8 cellular contexts compared by ENCODE assay signal in the genomic region with DNA sequence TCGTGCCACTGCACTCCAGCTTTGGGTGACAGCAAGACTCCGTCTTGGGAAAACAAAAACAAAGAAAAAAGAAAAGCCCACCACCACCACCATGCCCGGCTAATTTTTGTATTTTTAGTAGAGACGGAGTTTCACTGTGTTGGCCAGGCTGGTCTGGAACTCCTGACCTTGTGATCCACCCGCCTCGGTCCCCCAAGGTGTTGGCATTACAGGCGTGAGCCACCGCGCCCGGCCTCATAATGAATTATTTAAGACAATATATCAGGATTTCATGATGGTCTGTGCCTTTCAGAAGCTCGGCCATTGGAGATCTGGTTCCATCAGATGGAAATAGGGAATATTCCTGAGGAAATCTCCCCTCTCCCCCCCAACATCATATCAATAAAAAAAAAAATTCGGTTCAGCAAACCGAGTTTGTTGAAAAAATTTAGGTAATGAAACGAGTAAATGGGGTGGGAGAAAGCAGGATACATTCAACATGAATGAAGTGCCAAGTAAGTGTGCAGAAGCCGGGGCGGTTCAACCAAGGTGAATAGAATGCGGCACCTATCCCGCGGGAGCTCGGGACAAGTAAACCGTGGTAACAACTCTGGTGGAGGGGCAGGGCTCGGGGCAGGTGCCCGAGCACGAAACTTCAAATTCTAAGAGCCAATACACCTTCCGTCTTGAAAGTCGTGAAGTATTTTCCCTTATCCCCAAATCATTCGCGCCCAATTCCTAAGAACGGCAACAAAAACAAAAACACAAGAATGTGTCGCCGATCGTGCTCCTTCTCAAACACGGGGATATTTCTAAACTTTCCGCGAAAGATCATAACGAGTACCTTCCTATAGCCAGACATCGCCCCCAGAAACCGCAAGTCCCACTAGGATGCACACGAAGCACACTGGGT. TPM values are rescaled to one million over a fixed set of nuclear protein-coding genes. Genes with fewer than 3 reads are reported as not detected.
DNase-seq lines count a peak whose midpoint lies in the region; ATAC-seq, FAIRE-seq and TF ChIP-seq lines count a peak whose summit lies in the region.

No MANE protein-coding gene starts in this region.

- H3K27me3 ChIP-seq in stomach = no peaks in the 10 kb centered on the region

- POLR2A ChIA-PET in A549 (lab: Yijun Ruan, JAX) = interaction anchor here (0.6 to 2.0 kb wide), 3 partner anchors 11 to 66 kb away, joined by 3 to 22 read pairs (median 3); a partner anchor contains a TSS

- H3K27me3 Mint-ChIP-seq in activated naive CD8-positive, alpha-beta T cell treated with anti-CD3 and anti-CD28 coated beads, Interleukin-2, amount 50 U/mL, for 24 hours = no peaks in the 10 kb centered on the region

- no peaks in the 10 kb centered on the region for H3K9me3 ChIP-seq in A549
- no peaks in the 10 kb centered on the region for H3K9me3 ChIP-seq in stomach

- 17% methylated on average over 36 of the region's 39 CpGs for WGBS in A549 (ENCODE audit: missing lambda C conversion rate)
- 13 to 16% (median 14%) methylated on average over 38 to 39 of the region's 39 CpGs for WGBS in stomach, 5 donors

- H3K27ac Mint-ChIP-seq in activated naive CD8-positive, alpha-beta T cell treated with anti-CD3 and anti-CD28 coated beads, Interleukin-2, amount 50 U/mL, for 24 hours = peak overlapping the region; percentile 91

- FAIRE-seq in A549 (lab: Jason Lieb, UNC) = no peak

- no peaks in the 10 kb centered on the region for H3K9me3 Mint-ChIP-seq in activated naive CD8-positive, alpha-beta T cell treated with anti-CD3 and anti-CD28 coated beads, Interleukin-2, amount 50 U/mL, for 24 hours

- H3K4me2 ChIP-seq in A549 = peak overlapping the region; percentile 90

- peak overlapping the region; percentile 74 for H3K4me3 ChIP-seq in A549
- peak overlapping the region; percentile 60 for H3K4me3 ChIP-seq in HFF-Myc (replicated peaks; ENCODE audit: low read depth, low read length)
- peak overlapping the region; percentile 71 to 95 (median 82) for H3K4me3 ChIP-seq in stomach

- TF ChIP-seq POLR2A in A549 (IDR thresholded peaks at IDR 0.05; ENCODE audit: low read length) (peak; percentile 42), stomach (IDR thresholded peaks at IDR 0.05) (no peak)

- no peak for TF ChIP-seq RAD21 in A549 (conservative IDR thresholded peaks at IDR 0.05 in 1 of 2, IDR thresholded peaks at IDR 0.05 in 1 of 2)

- H3K4me3 Mint-ChIP-seq in activated naive CD8-positive, alpha-beta T cell treated with anti-CD3 and anti-CD28 coated beads, Interleukin-2, amount 50 U/mL, for 24 hours = peak overlapping the region; percentile 96

- ATAC-seq in A549 (peak; percentile 15 to 32; a peak in 1 of 6 replicates), HG02973 (IDR thresholded peaks at IDR 0.05; ENCODE audit: unreplicated experiment) (no peak)
- ATAC-seq in activated naive CD8-positive, alpha-beta T cell treated with anti-CD3 and anti-CD28 coated beads, Interleukin-2, amount 50 U/mL, for 24 hours = no peak

- TF ChIP-seq EP300 in A549 (IDR thresholded peaks at IDR 0.05) (no peak), stomach (IDR thresholded peaks at IDR 0.05) (no peak)

- TF ChIP-seq CTCF in A549 (IDR thresholded peaks at IDR 0.05) = no peak
- TF ChIP-seq CTCF in HFF-Myc (IDR thresholded peaks at IDR 0.05; ENCODE audit: low read depth, low read length, missing control alignments) = no peak
- TF ChIP-seq CTCF in stomach (IDR thresholded peaks at IDR 0.05) = no peak

- intact Hi-C loops in stomach (cut with DNase I; ENCODE audit: low total_unique reads) = loop anchor here (10.0 kb wide), 1 partner anchor 71 kb away; a partner anchor contains a TSS

- H3K4me1 ChIP-seq in A549 = peaks cover 18% of the 10 kb centered on the region
- peaks cover 0 to 35% (median 17%) of the 10 kb centered on the region in 4 donors for H3K4me1 ChIP-seq in stomach

- H3K4me1 Mint-ChIP-seq in activated naive CD8-positive, alpha-beta T cell treated with anti-CD3 and anti-CD28 coated beads, Interleukin-2, amount 50 U/mL, for 24 hours = peaks cover 13% of the 10 kb centered on the region

- H3K27ac ChIP-seq in A549 = peak overlapping the region; percentile 68 to 84
- H3K27ac ChIP-seq in stomach = peak overlapping the region; percentile 16 to 93 (median 91)

- DNase-seq in A549 (ENCODE audit: low read depth in 1 of 2, low spot score in 1 of 2) = no peak
- no peak for DNase-seq in HFF-Myc (ENCODE audit: extremely low read depth, low read depth)
- DNase-seq in activated naive CD8-positive, alpha-beta T cell treated with anti-CD3 and anti-CD28 coated beads, Interleukin-2, amount 50 U/mL, for 24 hours = no peak
- peak; percentile 38 for DNase-seq in left kidney (ENCODE audit: low read depth, low spot score)
- peak; percentile 40 for DNase-seq in stomach
- DNase-seq in putamen (ENCODE audit: low spot score) = no peak
- no peak for DNase-seq in stimulated activated naive CD4-positive, alpha-beta T cell treated with Interleukin-2 at 50 U/mL for 16 hours (lab: John Stamatoyannopoulos, UW)

- CTCF ChIA-PET in A549 (lab: Yijun Ruan, JAX) = interaction anchor here (0.6 to 1.1 kb wide), 3 partner anchors 14 to 46 kb away, joined by 3 to 4 read pairs (median 3); no protein-coding TSS in a partner anchor

- peaks cover 0 to under 1% (median 0%) of the 10 kb centered on the region in 4 donors for H3K36me3 ChIP-seq in stomach

- peaks cover 7% of the 10 kb centered on the region for H3K36me3 Mint-ChIP-seq in activated naive CD8-positive, alpha-beta T cell treated with anti-CD3 and anti-CD28 coated beads, Interleukin-2, amount 50 U/mL, for 24 hours (ENCODE audit: low read depth)

TF ChIP-seq in A549, 52 proteins besides CTCF, POLR2A, EP300 and RAD21:
- TF ChIP-seq, protein P1, sequence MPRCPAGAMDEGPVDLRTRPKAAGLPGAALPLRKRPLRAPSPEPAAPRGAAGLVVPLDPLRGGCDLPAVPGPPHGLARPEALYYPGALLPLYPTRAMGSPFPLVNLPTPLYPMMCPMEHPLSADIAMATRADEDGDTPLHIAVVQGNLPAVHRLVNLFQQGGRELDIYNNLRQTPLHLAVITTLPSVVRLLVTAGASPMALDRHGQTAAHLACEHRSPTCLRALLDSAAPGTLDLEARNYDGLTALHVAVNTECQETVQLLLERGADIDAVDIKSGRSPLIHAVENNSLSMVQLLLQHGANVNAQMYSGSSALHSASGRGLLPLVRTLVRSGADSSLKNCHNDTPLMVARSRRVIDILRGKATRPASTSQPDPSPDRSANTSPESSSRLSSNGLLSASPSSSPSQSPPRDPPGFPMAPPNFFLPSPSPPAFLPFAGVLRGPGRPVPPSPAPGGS (IDR thresholded peaks at IDR 0.05) = no peak
- TF ChIP-seq SMC3 (IDR thresholded peaks at IDR 0.05) = no peak
- no peak for TF ChIP-seq ESRRA (IDR thresholded peaks at IDR 0.05; ENCODE audit: borderline replicate concordance, low read length)
- TF ChIP-seq, protein P2, sequence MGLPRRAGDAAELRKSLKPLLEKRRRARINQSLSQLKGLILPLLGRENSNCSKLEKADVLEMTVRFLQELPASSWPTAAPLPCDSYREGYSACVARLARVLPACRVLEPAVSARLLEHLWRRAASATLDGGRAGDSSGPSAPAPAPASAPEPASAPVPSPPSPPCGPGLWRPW (IDR thresholded peaks at IDR 0.05) = no peak
- TF ChIP-seq, protein P3, sequence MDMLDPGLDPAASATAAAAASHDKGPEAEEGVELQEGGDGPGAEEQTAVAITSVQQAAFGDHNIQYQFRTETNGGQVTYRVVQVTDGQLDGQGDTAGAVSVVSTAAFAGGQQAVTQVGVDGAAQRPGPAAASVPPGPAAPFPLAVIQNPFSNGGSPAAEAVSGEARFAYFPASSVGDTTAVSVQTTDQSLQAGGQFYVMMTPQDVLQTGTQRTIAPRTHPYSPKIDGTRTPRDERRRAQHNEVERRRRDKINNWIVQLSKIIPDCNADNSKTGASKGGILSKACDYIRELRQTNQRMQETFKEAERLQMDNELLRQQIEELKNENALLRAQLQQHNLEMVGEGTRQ (IDR thresholded peaks at IDR 0.05) = no peak
- TF ChIP-seq CBX2 (IDR thresholded peaks at IDR 0.05; ENCODE audit: borderline replicate concordance, low read depth) = no peak
- no peak for TF ChIP-seq HOXA7 (CRISPR knock-in tag; IDR thresholded peaks at IDR 0.05)
TF ChIP-seq in A549: peak in this region for 0.

RNA-seq across cellular contexts. Expression of a gene that starts 0.8 kb away (rescaled TPM):
- polyA plus RNA-seq in A549 (2011; rRNA removed) (30.8 and 36.8 TPM in 2 replicates), A549 (2017; fragmentation: RNase III; extraction: RNeasy Plus Mini Kit Qiagen cat#74134 plus additional on column Dnase treatment) (15.5 to 18.1 TPM (median 16.0 TPM) in 3 replicates), stomach (1 to 10 TPM; 4.6 to 8.9 (median 7.0) TPM)
- 9.7 and 9.9 TPM in 2 replicates for polyA plus RNA-seq in A549 (2012; cell fraction: cytosol; rRNA removed)
- polyA plus RNA-seq in A549 (2012; cell fraction: nucleus; rRNA removed) = 7.1 and 12.9 TPM in 2 replicates
- 8.1 and 8.4 TPM in 2 replicates for polyA minus RNA-seq in A549 (2011; rRNA and poly(A)+ RNA removed)
- 10 to 100 TPM in 4 of 5 donors, 1 to 10 TPM in 1; 8.7 to 25.7 (median 11.4) TPM for total RNA-seq in stomach

Comparison
In these comparisons a context has a peak if more than half of its experiments do, and no peak if none do; other contexts are left out.
1. ATAC-seq: peak in A549 (2 of 2); none in activated naive CD8-positive, alpha-beta T cell treated with anti-CD3 and anti-CD28 coated beads, Interleukin-2, amount 50 U/mL, for 24 hours (single experiment) and HG02973 (single experiment).
2. DNase-seq: peak in left kidney (single experiment) and stomach (single experiment); none in A549 (0 of 2), HFF-Myc (single experiment), activated naive CD8-positive, alpha-beta T cell treated with anti-CD3 and anti-CD28 coated beads, Interleukin-2, amount 50 U/mL, for 24 hours (single experiment), putamen (single experiment) and stimulated activated naive CD4-positive, alpha-beta T cell treated with Interleukin-2 at 50 U/mL for 16 hours (single experiment).
3. Peak in every context shown above with its lines, with median percentiles within 50 percentile points of each other: H3K4me3 ChIP-seq.